Comparison of ENCODE assay signal across 17 cellular contexts in the genomic region with DNA sequence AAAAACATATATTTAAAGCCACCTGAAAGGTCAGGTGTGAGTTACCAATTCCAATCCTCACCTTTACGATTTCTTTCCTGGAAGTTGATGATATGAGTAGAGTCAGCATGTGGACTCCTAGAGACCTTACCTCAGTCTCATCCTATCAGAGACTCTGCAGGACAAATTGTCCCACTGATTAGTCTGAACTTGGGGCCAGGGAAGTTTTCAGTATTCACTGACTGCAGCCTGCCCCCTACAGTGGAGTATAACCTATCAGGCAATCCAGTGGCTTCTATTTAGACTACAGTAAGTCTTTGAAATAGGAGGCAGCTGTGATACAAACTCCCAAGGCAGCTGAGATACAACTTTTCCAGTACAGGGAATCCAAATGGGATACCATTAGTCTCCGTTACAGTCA.
DNase-seq lines count a peak whose midpoint lies in the region; ATAC-seq and TF ChIP-seq lines count a peak whose summit lies in the region.
"Had no signal": no experiment of that assay in that cellular context is flagged by ENCODE, and none has a peak within 500 bp of the region (broad histone marks: within the 10 kb centered on the region; RNA-seq: fewer than 3 reads in every experiment).

No MANE protein-coding gene starts in this region.

- peaks cover 12% of the 10 kb centered on the region for H3K4me1 ChIP-seq in MM.1S (ENCODE audit: low read length)
- H3K4me1 ChIP-seq in esophagus muscularis mucosa: no peaks in the 10 kb centered on the region

- 87% methylated on average over 2 of the region's 2 CpGs for WGBS in esophagus muscularis mucosa

- H2AFZ ChIP-seq in MM.1S (ENCODE audit: low read length) (0 out of 2 replicates have a peak overlapping the region, but pooled peaks have one; percentile 45), SU-DHL-6 (ENCODE audit: low read depth, low read length, severe bottlenecking) (peak overlapping the region; percentile 7)

- DNase-seq in MM.1S (no peak), esophagus muscularis mucosa (ENCODE audit: extremely low spot score) (peak; percentile 70), T-helper 2 cell (no peak), amygdala (lab: John Stamatoyannopoulos, UW) (no peak), sciatic nerve (ENCODE audit: low spot score) (no peak)
- DNase-seq: ACHN; AML-193; CD4-positive, alpha-beta memory T cell; DMS153; DMS79; GDM1; GOT3; H9 had no signal

- TF ChIP-seq CTCF in MM.1S (IDR thresholded peaks at IDR 0.05; ENCODE audit: low read length) (no peak), SU-DHL-6 (IDR thresholded peaks at IDR 0.05; ENCODE audit: insufficient read depth, low read length, poor library complexity, severe bottlenecking) (no peak), esophagus muscularis mucosa (IDR thresholded peaks at IDR 0.05) (no peak)

- TF ChIP-seq EP300 in esophagus muscularis mucosa (IDR thresholded peaks at IDR 0.05): no peak

- H4K20me1 ChIP-seq in MM.1S (ENCODE audit: insufficient read depth, low read length) (no peaks in the 10 kb centered on the region), SU-DHL-6 (ENCODE audit: low read depth, low read length) (no peaks in the 10 kb centered on the region)

- peak overlapping the region; percentile 14; the same call in 1 of the 2 replicates for H3K4me3 ChIP-seq in MM.1S (ENCODE audit: low read length)
- no peak overlapping the region for H3K4me3 ChIP-seq in SU-DHL-6 (ENCODE audit: insufficient read depth, low read length, poor library complexity, severe bottlenecking)
- no peak overlapping the region for H3K4me3 ChIP-seq in esophagus muscularis mucosa

- H3K79me2 ChIP-seq in MM.1S (ENCODE audit: low read length): no peaks in the 10 kb centered on the region
- no peaks in the 10 kb centered on the region for H3K79me2 ChIP-seq in SU-DHL-6 (ENCODE audit: insufficient read depth, low read length)

- H3K9me2 ChIP-seq in MM.1S (replicated peaks; ENCODE audit: insufficient read depth, low read length): no peaks in the 10 kb centered on the region
- H3K9me2 ChIP-seq in SU-DHL-6 (replicated peaks; ENCODE audit: insufficient read depth, low read length): no peaks in the 10 kb centered on the region

- H3K9ac ChIP-seq in MM.1S (ENCODE audit: low read length) (no peak overlapping the region), SU-DHL-6 (ENCODE audit: low read length) (no peak overlapping the region)

- intact Hi-C loops in esophagus muscularis mucosa (cut with DNase I): no loop called here
- intact Hi-C loops in sciatic nerve (cut with DNase I): no loop called here

- H3K27me3 ChIP-seq in MM.1S (replicated peaks; ENCODE audit: insufficient read depth, low read length) (no peaks in the 10 kb centered on the region), SU-DHL-6 (ENCODE audit: low read length) (no peaks in the 10 kb centered on the region), esophagus muscularis mucosa (no peaks in the 10 kb centered on the region)

- H3K4me2 ChIP-seq in MM.1S (ENCODE audit: low read depth, low read length): peak overlapping the region; percentile 66; the same call in 1 of the 2 replicates
- no peak overlapping the region for H3K4me2 ChIP-seq in SU-DHL-6 (ENCODE audit: low read depth, low read length, poor library complexity, severe bottlenecking)

- no peaks in the 10 kb centered on the region for H3K9me3 ChIP-seq in MM.1S (replicated peaks; ENCODE audit: insufficient read depth, low read length)
- no peaks in the 10 kb centered on the region; the same call in 1 of the 2 replicates for H3K9me3 ChIP-seq in SU-DHL-6 (ENCODE audit: insufficient read depth, low read length)
- no peaks in the 10 kb centered on the region for H3K9me3 ChIP-seq in esophagus muscularis mucosa

- no peak for ATAC-seq in HG03442 (IDR thresholded peaks at IDR 0.05; ENCODE audit: unreplicated experiment)
- no peak for ATAC-seq in sciatic nerve
- ATAC-seq: HepG2 had no signal

- H3K27ac ChIP-seq in MM.1S (ENCODE audit: low read length) (no peak overlapping the region), SU-DHL-6 (ENCODE audit: low read depth, low read length) (no peak overlapping the region), esophagus muscularis mucosa (replicated peaks in 1 of 4) (no peak overlapping the region)
- H3K27ac ChIP-seq: C4-2B had no signal

- peaks cover 10% of the 10 kb centered on the region for H3F3A ChIP-seq in MM.1S (ENCODE audit: insufficient read depth, low read length)
- no peaks in the 10 kb centered on the region for H3F3A ChIP-seq in SU-DHL-6 (ENCODE audit: insufficient read depth)

- no peaks in the 10 kb centered on the region for H3K36me3 ChIP-seq in MM.1S (replicated peaks; ENCODE audit: insufficient read depth, low read length)
- H3K36me3 ChIP-seq in SU-DHL-6 (ENCODE audit: low read length): no peaks in the 10 kb centered on the region
- no peaks in the 10 kb centered on the region for H3K36me3 ChIP-seq in esophagus muscularis mucosa

- TF ChIP-seq POLR2A in esophagus muscularis mucosa (IDR thresholded peaks at IDR 0.05; ENCODE audit: low read depth): no peak
